ENCODE assay signal across 8 cellular contexts in genomic region chr17:6651483-6652452, GRCh38. TPM values are rescaled to one million over a fixed set of nuclear protein-coding genes. Genes with fewer than 3 reads are reported as not detected.
DNase-seq lines count a peak whose midpoint lies in the region; ATAC-seq, FAIRE-seq and TF ChIP-seq lines count a peak whose summit lies in the region.

Gene C17orf100 (plus strand): TSS chr17:6651762. CDS start chr17:6651914, 152 bp downstream.
Gene MED31 (minus strand): TSS chr17:6651605. CDS start chr17:6651528, 77 bp downstream.

- H3K9me3 ChIP-seq in BLaER1 treated with 17β-estradiol and CSF1 and Interleukin-3, amounts not matched to agents 10 nM and 100 nM (replicated peaks in 1 of 11): no peaks in the 10 kb centered on the region
- H3K9me3 ChIP-seq in HepG2 (ENCODE audit: low read length): no peaks in the 10 kb centered on the region

- H2AFZ ChIP-seq in HepG2 (ENCODE audit: low read length): no peak within 1 kb of the TSS

- BruUV-seq in HepG2 (replicated peaks; lab: Mats Ljungman, UMichigan): no TSS peak

- peak; percentile 28 for TF ChIP-seq RAD21 in HepG2 (CRISPR knock-in tag; IDR thresholded peaks at IDR 0.05)

- peak within 1 kb of the TSS; percentile 73 to 93 (median 80) for H3K4me3 ChIP-seq in BLaER1 treated with 17β-estradiol and CSF1 and Interleukin-3, amounts not matched to agents 10 nM and 100 nM
- peak within 1 kb of the TSS; percentile 77 to 83 (median 79) for H3K4me3 ChIP-seq in HepG2 (replicated peaks in 1 of 3; ENCODE audit: insufficient read depth in 1 of 3, low read depth in 2 of 3, low read length in 3 of 3)

- ATAC-seq in GM19372 (IDR thresholded peaks at IDR 0.05; ENCODE audit: low read depth, unreplicated experiment) (peak; percentile 76), HG03558 (IDR thresholded peaks at IDR 0.05; ENCODE audit: extremely low read depth, unreplicated experiment) (peak; percentile 51), HepG2 (peak; percentile 92)

- intact Hi-C loops in HepG2 (cut with micrococcal nuclease; ENCODE audit: unreplicated experiment): loop anchor here (1.0 to 5.0 kb wide), 2 partner anchors 10 to 361 kb away; partner anchors contain the start of genes RNASEK and TXNDC17

- POLR2A ChIA-PET in HepG2 (lab: Yijun Ruan, JAX): interaction anchor here (0.5 to 1.4 kb wide), 6 partner anchors 10 to 326 kb away, joined by 3 to 8 read pairs (median 4); partner anchors contain the start of genes KIAA0753 and SLC13A5

- H3K9ac ChIP-seq in BLaER1 treated with 17β-estradiol and CSF1 and Interleukin-3, amounts not matched to agents 10 nM and 100 nM: peak within 1 kb of the TSS; percentile 77 to 96 (median 84)
- H3K9ac ChIP-seq in HepG2 (ENCODE audit: insufficient read depth, low read depth, low read length): peak within 1 kb of the TSS; percentile 99

- peak; percentile 95 for DNase-seq in NCI-H748 treated with DMSO at 0.1 percent for 48 hours (lab: John Stamatoyannopoulos, UW)
- DNase-seq in activated CD4-positive, alpha-beta T cell treated with anti-CD3 and anti-CD28 coated beads, Interleukin-2, amount 50 U/mL, for 4 hours: peak; percentile 89 to 90
- DNase-seq in dermis blood vessel endothelial cell: peak; percentile 90
- DNase-seq in HepG2 (ENCODE audit: low spot score): peak; percentile 95
- DNase-seq in stimulated activated CD4-positive, alpha-beta T cell treated with anti-CD3 and anti-CD28 coated beads, Interleukin-2, amount 100 ng/mL, for 48 hours: peak; percentile 92 to 94

- no peak for TF ChIP-seq CTCF in HepG2 (CRISPR knock-in tag; IDR thresholded peaks at IDR 0.05)

- peaks cover 37 to 50% (median 49%) of the 10 kb centered on the region in 11 experiments for H3K27me3 ChIP-seq in BLaER1 treated with 17β-estradiol and CSF1 and Interleukin-3, amounts not matched to agents 10 nM and 100 nM
- no peaks in the 10 kb centered on the region; a peak in 1 of 5 replicates for H3K27me3 ChIP-seq in HepG2 (ENCODE audit: control insufficient read depth in 1 of 2, insufficient read depth in 2 of 2, low read length in 2 of 2)

- WGBS in HepG2 (ENCODE audit: low lambda C conversion rate): 0% methylated on average over 3 of the region's 79 CpGs

- peaks cover 15 to 46% (median 38%) of the 10 kb centered on the region in 11 experiments; a peak in 19 of 22 replicates for H4K20me1 ChIP-seq in BLaER1 treated with 17β-estradiol and CSF1 and Interleukin-3, amounts not matched to agents 10 nM and 100 nM
- peaks cover 14% of the 10 kb centered on the region for H4K20me1 ChIP-seq in HepG2 (ENCODE audit: insufficient read depth, low read length)

- peaks cover 59% of the 10 kb centered on the region for H3K79me2 ChIP-seq in HepG2 (ENCODE audit: insufficient read depth, low read length)

- H3K36me3 ChIP-seq in BLaER1 treated with 17β-estradiol and CSF1 and Interleukin-3, amounts not matched to agents 10 nM and 100 nM: peaks cover 10 to 32% (median 25%) of the 10 kb centered on the region in 11 experiments; a peak in 18 of 22 replicates
- peaks cover 2 to 7% of the 10 kb centered on the region in 2 experiments; a peak in 4 of 5 replicates for H3K36me3 ChIP-seq in HepG2 (replicated peaks in 1 of 2; ENCODE audit: control insufficient read depth in 1 of 2, insufficient read depth in 2 of 2, low read length in 2 of 2)

- FAIRE-seq in HepG2 (lab: Jason Lieb, UNC): peak; percentile 85

- TF ChIP-seq POLR2A in HepG2 (IDR thresholded peaks at IDR 0.05; ENCODE audit: insufficient read depth in 1 of 2, low read depth in 2 of 2, low read length in 2 of 2): peak; percentile 87 to 90

- CTCF ChIA-PET in HepG2 (lab: Yijun Ruan, JAX; ENCODE audit: low intra/inter-chr PET ratio, low total read pairs): interaction anchor here (1.6 kb wide), 1 partner anchor 62 kb away, joined by 3 read pairs; the partner anchor contains the start of gene SLC13A5

- H3K4me1 ChIP-seq in BLaER1 treated with 17β-estradiol and CSF1 and Interleukin-3, amounts not matched to agents 10 nM and 100 nM: peaks cover 39 to 65% (median 47%) of the 10 kb centered on the region in 10 experiments
- H3K4me1 ChIP-seq in HepG2 (ENCODE audit: insufficient read depth, low read length): peaks cover 49% of the 10 kb centered on the region

- H3K27ac ChIP-seq in BLaER1 treated with 17β-estradiol and CSF1 and Interleukin-3, amounts not matched to agents 10 nM and 100 nM: peak within 1 kb of the TSS; percentile 71 to 98 (median 82)
- peak within 1 kb of the TSS; percentile 99 for H3K27ac ChIP-seq in HepG2 (ENCODE audit: extremely low read length, insufficient read depth, low read length)

- TF ChIP-seq EP300 in HepG2 (IDR thresholded peaks at IDR 0.05; ENCODE audit: low read depth in 2 of 2, low read length in 2 of 2) (no peak), HepG2 (CRISPR knock-in tag; IDR thresholded peaks at IDR 0.05; ENCODE audit: borderline replicate concordance) (no peak)

- in situ Hi-C loops in HepG2 (cut with HindIII; ENCODE audit: extremely low pct_ligation_motif_present, low pct_unique_long_range_greater_than_20kb): no loop called here

- peak within 1 kb of the TSS; percentile 90 to 100 (median 94) for H3K4me2 ChIP-seq in BLaER1 treated with 17β-estradiol and CSF1 and Interleukin-3, amounts not matched to agents 10 nM and 100 nM
- peak within 1 kb of the TSS; percentile 90 for H3K4me2 ChIP-seq in HepG2 (ENCODE audit: low read depth, low read length)

TF ChIP-seq in HepG2, 621 proteins besides CTCF, POLR2A, EP300 and RAD21 (continues in another document):
- TF ChIP-seq IRF1 (CRISPR knock-in tag; IDR thresholded peaks at IDR 0.05; ENCODE audit: low read depth): peak; percentile 91
- peak; percentile 70 for TF ChIP-seq PHF20 (CRISPR knock-in tag; IDR thresholded peaks at IDR 0.05)
- TF ChIP-seq NR2F2 (IDR thresholded peaks at IDR 0.05; ENCODE audit: borderline replicate concordance, low read depth): no peak

RNA-seq across cellular contexts. Expression of gene C17orf100, which starts in this region (rescaled TPM):
- total RNA-seq in dermis blood vessel endothelial cell: 0.42 and 0.85 TPM in 2 replicates
- total RNA-seq in HepG2 (2016; rRNA removed; fragmentation: Illumina TruSeq; extraction: Trizol): 3.6 and 4.1 TPM in 2 replicates
- 2.2 and 2.4 TPM in 2 replicates for total RNA-seq in HepG2 (2016; cell fraction: cytosol; rRNA removed; fragmentation: Illumina TruSeq; extraction: Trizol; ENCODE audit: low read depth)
- total RNA-seq in HepG2 (2016; cell fraction: insoluble cytoplasmic fraction; rRNA removed; fragmentation: Illumina TruSeq; extraction: Trizol): 3.2 and 4.7 TPM in 2 replicates
- total RNA-seq in HepG2 (2016; cell fraction: membrane; rRNA removed; fragmentation: Illumina TruSeq; extraction: Trizol): 6.2 and 6.9 TPM in 2 replicates
- total RNA-seq in HepG2 (2016; cell fraction: nucleus; rRNA removed; fragmentation: Illumina TruSeq; extraction: Trizol): 3.8 and 4.0 TPM in 2 replicates
- polyA plus RNA-seq in HepG2 (2011; rRNA removed): 8.7 and 10.1 TPM in 2 replicates
- polyA plus RNA-seq in HepG2 (2011; cell fraction: cytosol; rRNA removed): 10.2 and 10.7 TPM in 2 replicates
- 9.3 and 9.9 TPM in 2 replicates for polyA plus RNA-seq in HepG2 (2011; cell fraction: nucleus; rRNA removed)
- 12.3 and 32.8 TPM in 2 replicates for polyA plus RNA-seq in HepG2 (2012)
- 7.2 and 9.4 TPM in 2 replicates for polyA plus RNA-seq in HepG2 (2016; cell fraction: cytosol; fragmentation: Illumina TruSeq; extraction: Trizol; ENCODE audit: low read depth)
- 13.1 and 13.3 TPM in 2 replicates for polyA plus RNA-seq in HepG2 (2016; cell fraction: insoluble cytoplasmic fraction; fragmentation: Illumina TruSeq; extraction: Trizol; ENCODE audit: low read depth)
- 15.0 and 15.5 TPM in 2 replicates for polyA plus RNA-seq in HepG2 (2016; cell fraction: membrane; fragmentation: Illumina TruSeq; extraction: Trizol; ENCODE audit: low read depth)
- polyA plus RNA-seq in HepG2 (2016; cell fraction: nucleus; fragmentation: Illumina TruSeq; extraction: Trizol; ENCODE audit: insufficient read depth, low read depth): 9.5 and 9.7 TPM in 2 replicates
- 1.0 and 10.4 TPM in 2 replicates for polyA minus RNA-seq in HepG2 (2011; rRNA and poly(A)+ RNA removed; ENCODE audit: low replicate concordance)
- 6.8 and 7.9 TPM in 2 replicates for polyA minus RNA-seq in HepG2 (2011; cell fraction: cytosol; rRNA and poly(A)+ RNA removed)
- polyA minus RNA-seq in HepG2 (2011; cell fraction: nucleus; rRNA and poly(A)+ RNA removed): 11.7 and 13.4 TPM in 2 replicates

RNA-seq across cellular contexts. Expression of gene MED31, which starts in this region (rescaled TPM):
- total RNA-seq in dermis blood vessel endothelial cell (7.0 and 8.5 TPM in 2 replicates), HepG2 (2016; rRNA removed; fragmentation: Illumina TruSeq; extraction: Trizol) (20.9 and 25.0 TPM in 2 replicates)
- total RNA-seq in HepG2 (2016; cell fraction: cytosol; rRNA removed; fragmentation: Illumina TruSeq; extraction: Trizol; ENCODE audit: low read depth): 15.0 and 15.3 TPM in 2 replicates
- 21.7 and 30.3 TPM in 2 replicates for total RNA-seq in HepG2 (2016; cell fraction: insoluble cytoplasmic fraction; rRNA removed; fragmentation: Illumina TruSeq; extraction: Trizol)
- total RNA-seq in HepG2 (2016; cell fraction: membrane; rRNA removed; fragmentation: Illumina TruSeq; extraction: Trizol): 13.3 and 13.7 TPM in 2 replicates
- total RNA-seq in HepG2 (2016; cell fraction: nucleus; rRNA removed; fragmentation: Illumina TruSeq; extraction: Trizol): 13.4 and 18.3 TPM in 2 replicates
- 14.2 and 19.0 TPM in 2 replicates for polyA plus RNA-seq in HepG2 (2011; rRNA removed)
- polyA plus RNA-seq in HepG2 (2011; cell fraction: cytosol; rRNA removed): 5.0 and 8.9 TPM in 2 replicates
- polyA plus RNA-seq in HepG2 (2011; cell fraction: nucleus; rRNA removed): 4.0 and 7.0 TPM in 2 replicates
- 12.4 and 13.1 TPM in 2 replicates for polyA plus RNA-seq in HepG2 (2012)
- 7.9 and 10.0 TPM in 2 replicates for polyA plus RNA-seq in HepG2 (2016; cell fraction: cytosol; fragmentation: Illumina TruSeq; extraction: Trizol; ENCODE audit: low read depth)
- polyA plus RNA-seq in HepG2 (2016; cell fraction: insoluble cytoplasmic fraction; fragmentation: Illumina TruSeq; extraction: Trizol; ENCODE audit: low read depth): 27.3 and 32.8 TPM in 2 replicates
- 9.6 and 13.7 TPM in 2 replicates for polyA plus RNA-seq in HepG2 (2016; cell fraction: membrane; fragmentation: Illumina TruSeq; extraction: Trizol; ENCODE audit: low read depth)
- 20.1 and 21.9 TPM in 2 replicates for polyA plus RNA-seq in HepG2 (2016; cell fraction: nucleus; fragmentation: Illumina TruSeq; extraction: Trizol; ENCODE audit: insufficient read depth, low read depth)
- 1.9 and 7.5 TPM in 2 replicates for polyA minus RNA-seq in HepG2 (2011; rRNA and poly(A)+ RNA removed; ENCODE audit: low replicate concordance)
- polyA minus RNA-seq in HepG2 (2011; cell fraction: cytosol; rRNA and poly(A)+ RNA removed): 2.8 and 3.5 TPM in 2 replicates
- 21.2 and 22.8 TPM in 2 replicates for polyA minus RNA-seq in HepG2 (2011; cell fraction: nucleus; rRNA and poly(A)+ RNA removed)

Comparison
In these comparisons a context has a peak if more than half of its experiments do, and no peak if none do; other contexts are left out.
1. Peak in every context shown above with its lines: DNase-seq, ATAC-seq, H3K4me3 ChIP-seq and H3K27ac ChIP-seq.